8 cellular contexts compared by ENCODE assay signal in the genomic region with DNA sequence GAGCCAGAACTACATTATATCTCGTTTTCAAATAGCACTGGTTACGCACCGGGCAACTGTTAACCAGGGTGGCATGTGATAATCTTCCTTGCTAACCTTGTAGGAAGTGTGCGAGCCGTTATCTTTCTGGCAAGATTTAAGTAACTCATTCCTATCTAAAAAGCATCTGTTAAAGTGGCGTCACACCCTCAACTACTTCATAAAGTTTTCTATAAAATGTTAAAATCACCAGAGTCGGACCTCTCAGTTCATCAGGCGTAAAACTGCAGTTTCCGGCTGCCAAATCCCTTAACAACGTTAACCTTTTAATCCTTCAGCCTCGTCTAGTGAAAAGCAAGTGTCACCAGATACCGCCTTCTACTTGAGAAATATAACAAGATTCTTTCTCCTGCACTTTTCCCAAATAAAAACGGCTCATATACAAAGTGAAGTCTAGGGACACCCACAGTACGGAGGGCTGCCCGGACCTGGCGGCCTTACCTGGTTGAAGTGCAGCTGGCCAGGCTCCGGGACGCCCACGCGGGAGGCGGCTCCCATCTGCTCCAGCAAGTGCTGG. TPM values are rescaled to one million over a fixed set of nuclear protein-coding genes. Genes with fewer than 3 reads are reported as not detected.
DNase-seq lines count a peak whose midpoint lies in the region; ATAC-seq, FAIRE-seq and TF ChIP-seq lines count a peak whose summit lies in the region.

No MANE protein-coding gene starts in this region.

- no peaks in the 10 kb centered on the region for H3K9me3 ChIP-seq in CD4-positive, alpha-beta T cell (ENCODE audit: control insufficient read depth, low read length)
- H3K9me3 ChIP-seq in esophagus squamous epithelium (no peaks in the 10 kb centered on the region), pancreas (no peaks in the 10 kb centered on the region)

- peaks cover 6 to 25% (median 8%) of the 10 kb centered on the region in 3 donors for H3K4me1 ChIP-seq in esophagus squamous epithelium
- peaks cover 0 to 16% (median 3%) of the 10 kb centered on the region in 3 donors for H3K4me1 ChIP-seq in pancreas

- H3K4me3 ChIP-seq in esophagus squamous epithelium (peak overlapping the region; percentile 55 to 86 (median 68)), pancreas (peak overlapping the region; percentile 46 to 78 (median 62))

- H3K27ac ChIP-seq in CD4-positive, alpha-beta T cell (ENCODE audit: low read depth, low read length), result peak overlapping the region; percentile 88
- peak overlapping the region; percentile 65 to 84 (median 76) for H3K27ac ChIP-seq in esophagus squamous epithelium
- peak overlapping the region; percentile 67 to 93 (median 88) for H3K27ac ChIP-seq in pancreas

- DNase-seq in CD4-positive, alpha-beta T cell, result no peak
- DNase-seq in HS-27A (ENCODE audit: low read depth), result peak; percentile 19
- DNase-seq in activated CD4-positive, alpha-beta T cell treated with anti-CD3 and anti-CD28 coated beads for 36 hours, result peak; percentile 86
- no peak for DNase-seq in esophagus squamous epithelium (lab: John Stamatoyannopoulos, UW)
- DNase-seq in pancreas, result peak in 4 of 6 donors; percentile 28 to 79 (median 70)
- no peak for DNase-seq in iPS-NIHi11 (ENCODE audit: low spot score)
- DNase-seq in NCI-H526 (lab: John Stamatoyannopoulos, UW), result no peak

- H3K9me3 Mint-ChIP-seq in CD4-positive, alpha-beta T cell, result no peaks in the 10 kb centered on the region
- H3K9me3 Mint-ChIP-seq in activated CD4-positive, alpha-beta T cell treated with anti-CD3 and anti-CD28 coated beads for 36 hours (ENCODE audit: low read depth), result no peaks in the 10 kb centered on the region

- H3K27me3 Mint-ChIP-seq in CD4-positive, alpha-beta T cell, result no peaks in the 10 kb centered on the region
- no peaks in the 10 kb centered on the region for H3K27me3 Mint-ChIP-seq in activated CD4-positive, alpha-beta T cell treated with anti-CD3 and anti-CD28 coated beads for 36 hours

- peak overlapping the region; percentile 87 for H3K4me3 Mint-ChIP-seq in CD4-positive, alpha-beta T cell
- H3K4me3 Mint-ChIP-seq in activated CD4-positive, alpha-beta T cell treated with anti-CD3 and anti-CD28 coated beads for 36 hours, result peak overlapping the region; percentile 86

- no peaks in the 10 kb centered on the region for H3K27me3 ChIP-seq in CD4-positive, alpha-beta T cell (ENCODE audit: control insufficient read depth, insufficient read depth, low read length)
- H3K27me3 ChIP-seq in esophagus squamous epithelium, result no peaks in the 10 kb centered on the region
- H3K27me3 ChIP-seq in pancreas, result no peaks in the 10 kb centered on the region

- peaks cover 15% of the 10 kb centered on the region for H3K36me3 Mint-ChIP-seq in CD4-positive, alpha-beta T cell (ENCODE audit: low read depth)
- H3K36me3 Mint-ChIP-seq in activated CD4-positive, alpha-beta T cell treated with anti-CD3 and anti-CD28 coated beads for 36 hours (ENCODE audit: low read depth), result peaks cover 22% of the 10 kb centered on the region

- intact Hi-C loops in CD4-positive, alpha-beta T cell (cut with DNase I, micrococcal nuclease), result loop anchor here (2.0 to 10.0 kb wide), 5 partner anchors 481 to 999 kb away; partner anchors contain the start of genes PPP3CA (in 2 of the 2), SLC9B1 (in 1 of the 2) and UBE2D3 (in 1 of the 2)
- intact Hi-C loops in activated CD4-positive, alpha-beta T cell treated with anti-CD3 and anti-CD28 coated beads for 36 hours (cut with DNase I, micrococcal nuclease), result loop anchor here (1.0 to 10.0 kb wide), 8 partner anchors 81 to 757 kb away; partner anchors contain the start of genes NFKB1 (in 1 of the 2), SLC9B1 (in 1 of the 2), SLC9B2 (in 1 of the 2) and UBE2D3 (in 1 of the 2)
- intact Hi-C loops in esophagus squamous epithelium (cut with DNase I), result no loop called here
- intact Hi-C loops in pancreas (cut with DNase I), result no loop called here

- no peak for TF ChIP-seq POLR2A in esophagus squamous epithelium (IDR thresholded peaks at IDR 0.05)

- CTCF ChIA-PET in CD4-positive, alpha-beta T cell (lab: Charles Lee), result interaction anchor here (1.0 to 1.2 kb wide), 2 partner anchors 87 to 525 kb away, joined by 3 read pairs; partner anchors contain the start of gene CISD2
- CTCF ChIA-PET in activated CD4-positive, alpha-beta T cell treated with anti-CD3 and anti-CD28 coated beads for 36 hours (lab: Charles Lee), result interaction anchor here (0.9 to 3.0 kb wide), 5 partner anchors 8 to 86 kb away, joined by 3 to 20 read pairs (median 6); no protein-coding TSS in a partner anchor

- H3K27ac Mint-ChIP-seq in CD4-positive, alpha-beta T cell, result peak overlapping the region; percentile 88
- peak overlapping the region; percentile 99 for H3K27ac Mint-ChIP-seq in activated CD4-positive, alpha-beta T cell treated with anti-CD3 and anti-CD28 coated beads for 36 hours

- POLR2A ChIA-PET in CD4-positive, alpha-beta T cell (lab: Charles Lee), result interaction anchor here (1.3 to 2.7 kb wide), 6 partner anchors 44 to 676 kb away, joined by 4 to 37 read pairs (median 6); partner anchors contain the start of genes CISD2, MANBA, SLC9B1 and UBE2D3
- POLR2A ChIA-PET in activated CD4-positive, alpha-beta T cell treated with anti-CD3 and anti-CD28 coated beads for 36 hours (lab: Charles Lee), result interaction anchor here (0.6 to 1.5 kb wide), 3 partner anchors 167 to 484 kb away, joined by 3 to 9 read pairs (median 4); partner anchors contain the start of gene UBE2D3

- no peak for ATAC-seq in CD4-positive, alpha-beta T cell (ENCODE audit: poor library complexity)
- ATAC-seq in GM21360 (IDR thresholded peaks at IDR 0.05; ENCODE audit: unreplicated experiment), result peak; percentile 31
- peak; percentile 18 for ATAC-seq in activated CD4-positive, alpha-beta T cell treated with anti-CD3 and anti-CD28 coated beads for 36 hours
- peak; percentile 53 to 74 (median 66) for ATAC-seq in pancreas

- WGBS in esophagus squamous epithelium, 2 donors, result 4 to 10% methylated on average over 12 to 18 of the region's 21 CpGs
- WGBS in pancreas, 2 donors, result 3 to 6% methylated on average over 21 of the region's 21 CpGs

- no peak for FAIRE-seq in pancreas (lab: Jason Lieb, UNC)

- no peaks in the 10 kb centered on the region for H3K36me3 ChIP-seq in esophagus squamous epithelium
- H3K36me3 ChIP-seq in pancreas, result no peaks in the 10 kb centered on the region

- no peak for TF ChIP-seq CTCF in CD4-positive, alpha-beta T cell (IDR thresholded peaks at IDR 0.05)
- TF ChIP-seq CTCF in esophagus squamous epithelium (IDR thresholded peaks at IDR 0.05) (no peak), pancreas (IDR thresholded peaks at IDR 0.05) (no peak)

- peaks cover 58% of the 10 kb centered on the region for H3K4me1 Mint-ChIP-seq in CD4-positive, alpha-beta T cell (ENCODE audit: low read depth)
- H3K4me1 Mint-ChIP-seq in activated CD4-positive, alpha-beta T cell treated with anti-CD3 and anti-CD28 coated beads for 36 hours, result peaks cover 50% of the 10 kb centered on the region

RNA-seq across cellular contexts. Expression of gene SLC39A8, which starts 1.2 kb away (rescaled TPM):
- total RNA-seq in CD4-positive, alpha-beta T cell, result 10 to 100 TPM; 17.9 to 18.0 TPM
- 10 to 100 TPM; 46.9 to 53.5 TPM for total RNA-seq in activated CD4-positive, alpha-beta T cell treated with anti-CD3 and anti-CD28 coated beads for 36 hours
- 1 to 10 TPM; 2.9 to 8.6 (median 6.3) TPM for total RNA-seq in esophagus squamous epithelium
- 10 to 100 TPM; 31.5 to 46.8 (median 42.2) TPM for total RNA-seq in pancreas
- polyA plus RNA-seq in pancreas, result 10 to 100 TPM in 1 of 2 donors, 1 to 10 TPM in 1; 9.9 to 11.7 TPM

Comparison
In these comparisons a context has a peak if more than half of its experiments do, and no peak if none do; other contexts are left out.
1. DNase-seq: peak in HS-27A (single experiment), activated CD4-positive, alpha-beta T cell treated with anti-CD3 and anti-CD28 coated beads for 36 hours (single experiment) and pancreas (4 of 6); none in CD4-positive, alpha-beta T cell (0 of 10), esophagus squamous epithelium (single experiment), iPS-NIHi11 (single experiment) and NCI-H526 (0 of 2).
2. intact Hi-C loops: an anchor here in CD4-positive, alpha-beta T cell (2.0 to 10.0 kb wide) and activated CD4-positive, alpha-beta T cell treated with anti-CD3 and anti-CD28 coated beads for 36 hours (1.0 to 10.0 kb wide); none called in esophagus squamous epithelium and pancreas.
3. Peak in every context shown above with its lines, with median percentiles within 50 percentile points of each other: H3K27ac ChIP-seq.